ENCODE assay signal across 1 cellular context in genomic region chr20:36813784-36814136, GRCh38.
TF ChIP-seq lines count a peak whose summit lies in the region.

No MANE protein-coding gene starts in this region.

TF ChIP-seq in GM23338, 12 proteins besides CTCF, POLR2A, EP300 and RAD21:
- TF ChIP-seq REST (IDR thresholded peaks at IDR 0.05; ENCODE audit: unreplicated experiment) (no peak), ETS1 (IDR thresholded peaks at IDR 0.05) (no peak), POLR2AphosphoS5 (IDR thresholded peaks at IDR 0.05; ENCODE audit: low read depth) (no peak), ZNF331 (CRISPR knock-in tag; IDR thresholded peaks at IDR 0.05; ENCODE audit: low read depth) (no peak), CREB1 (CRISPR knock-in tag; IDR thresholded peaks at IDR 0.05; ENCODE audit: low read depth) (no peak), ZNF114 (CRISPR knock-in tag; IDR thresholded peaks at IDR 0.05) (no peak), JUNB (IDR thresholded peaks at IDR 0.05; ENCODE audit: unreplicated experiment) (no peak), EZH2 (IDR thresholded peaks at IDR 0.05; ENCODE audit: low read depth, unreplicated experiment) (no peak), STAT1 (IDR thresholded peaks at IDR 0.05; ENCODE audit: unreplicated experiment) (no peak), NANOG (IDR thresholded peaks at IDR 0.05; ENCODE audit: borderline replicate concordance) (no peak), EZH2phosphoT487 (IDR thresholded peaks at IDR 0.05; ENCODE audit: unreplicated experiment) (no peak), ZNF462 (CRISPR knock-in tag; IDR thresholded peaks at IDR 0.05) (no peak)
